1 cellular context compared by ENCODE assay signal in the genomic region with DNA sequence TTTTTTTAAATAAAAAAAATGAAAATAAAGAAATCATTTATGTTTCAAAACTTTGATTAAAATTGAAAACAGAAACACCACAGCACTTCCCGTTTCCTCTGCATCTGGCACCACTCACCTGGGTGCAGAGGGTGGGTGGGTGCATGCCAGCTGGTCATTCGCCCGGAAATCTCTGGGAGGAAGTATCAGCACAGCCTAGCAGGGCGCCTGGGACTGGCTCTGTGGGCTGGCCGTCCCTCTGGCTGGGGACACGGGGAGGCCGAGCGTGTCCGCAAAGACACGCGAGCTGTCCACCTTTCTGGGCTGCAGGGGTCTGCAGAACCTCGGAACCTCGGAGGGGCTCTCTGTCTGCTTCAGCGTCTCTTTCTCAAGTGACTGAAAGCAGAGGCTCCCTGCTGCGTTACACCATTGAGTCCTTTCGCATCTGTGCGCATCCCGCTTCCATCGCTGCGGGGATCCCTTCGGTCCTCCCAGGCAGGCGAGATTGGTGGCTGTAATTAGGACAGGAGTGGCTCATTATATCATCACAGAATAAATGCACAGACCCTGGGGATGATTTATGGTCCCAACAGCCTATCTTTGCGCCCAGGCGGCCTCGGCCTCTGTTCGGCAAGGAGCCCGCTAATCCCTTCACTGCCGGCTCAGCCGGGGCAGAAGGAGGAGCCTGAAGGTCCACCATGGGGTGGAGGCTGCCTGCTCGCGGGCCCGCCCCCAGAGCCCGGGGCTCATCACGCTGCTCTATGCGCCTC.
TF ChIP-seq lines count a peak whose summit lies in the region.

No MANE protein-coding gene starts in this region.

TF ChIP-seq in K562, 482 proteins besides CTCF, POLR2A, EP300 and RAD21 (continued from another document and continues in another):
- TF ChIP-seq, protein P1, sequence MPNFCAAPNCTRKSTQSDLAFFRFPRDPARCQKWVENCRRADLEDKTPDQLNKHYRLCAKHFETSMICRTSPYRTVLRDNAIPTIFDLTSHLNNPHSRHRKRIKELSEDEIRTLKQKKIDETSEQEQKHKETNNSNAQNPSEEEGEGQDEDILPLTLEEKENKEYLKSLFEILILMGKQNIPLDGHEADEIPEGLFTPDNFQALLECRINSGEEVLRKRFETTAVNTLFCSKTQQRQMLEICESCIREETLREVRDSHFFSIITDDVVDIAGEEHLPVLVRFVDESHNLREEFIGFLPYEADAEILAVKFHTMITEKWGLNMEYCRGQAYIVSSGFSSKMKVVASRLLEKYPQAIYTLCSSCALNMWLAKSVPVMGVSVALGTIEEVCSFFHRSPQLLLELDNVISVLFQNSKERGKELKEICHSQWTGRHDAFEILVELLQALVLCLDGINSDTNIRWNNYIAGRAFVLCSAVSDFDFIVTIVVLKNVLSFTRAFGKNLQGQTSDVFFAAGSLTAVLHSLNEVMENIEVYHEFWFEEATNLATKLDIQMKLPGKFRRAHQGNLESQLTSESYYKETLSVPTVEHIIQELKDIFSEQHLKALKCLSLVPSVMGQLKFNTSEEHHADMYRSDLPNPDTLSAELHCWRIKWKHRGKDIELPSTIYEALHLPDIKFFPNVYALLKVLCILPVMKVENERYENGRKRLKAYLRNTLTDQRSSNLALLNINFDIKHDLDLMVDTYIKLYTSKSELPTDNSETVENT (CRISPR knock-in tag; IDR thresholded peaks at IDR 0.05): no peak
- TF ChIP-seq, protein P2, sequence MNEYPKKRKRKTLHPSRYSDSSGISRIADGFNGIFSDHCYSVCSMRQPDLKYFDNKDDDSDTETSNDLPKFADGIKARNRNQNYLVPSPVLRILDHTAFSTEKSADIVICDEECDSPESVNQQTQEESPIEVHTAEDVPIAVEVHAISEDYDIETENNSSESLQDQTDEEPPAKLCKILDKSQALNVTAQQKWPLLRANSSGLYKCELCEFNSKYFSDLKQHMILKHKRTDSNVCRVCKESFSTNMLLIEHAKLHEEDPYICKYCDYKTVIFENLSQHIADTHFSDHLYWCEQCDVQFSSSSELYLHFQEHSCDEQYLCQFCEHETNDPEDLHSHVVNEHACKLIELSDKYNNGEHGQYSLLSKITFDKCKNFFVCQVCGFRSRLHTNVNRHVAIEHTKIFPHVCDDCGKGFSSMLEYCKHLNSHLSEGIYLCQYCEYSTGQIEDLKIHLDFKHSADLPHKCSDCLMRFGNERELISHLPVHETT (CRISPR knock-in tag; conservative IDR thresholded peaks at IDR 0.05 in 1 of 2, IDR thresholded peaks at IDR 0.05 in 1 of 2): no peak
- TF ChIP-seq HOXB6 (CRISPR knock-in tag; IDR thresholded peaks at IDR 0.05; ENCODE audit: borderline replicate concordance) (no peak), PML (IDR thresholded peaks at IDR 0.05; ENCODE audit: low read length) (peak; percentile 66; the same call in 1 of the 2 replicates), JUN (IDR thresholded peaks at IDR 0.05; ENCODE audit: borderline replicate concordance, low read depth, low read length) (no peak), JUN (CRISPR knock-in tag; IDR thresholded peaks at IDR 0.05; ENCODE audit: borderline replicate concordance) (no peak), MBD2 (IDR thresholded peaks at IDR 0.05; ENCODE audit: borderline replicate concordance, low read depth) (peak; percentile 57; the same call in 1 of the 2 replicates), CREB1 (IDR thresholded peaks at IDR 0.05) (0 out of 2 replicates have a peak, but pooled peaks have one; percentile 26), CREB1 (CRISPR knock-in tag; IDR thresholded peaks at IDR 0.05) (no peak), TARDBP (IDR thresholded peaks at IDR 0.05) (peak; percentile 37; the same call in 1 of the 2 replicates), NFRKB (IDR thresholded peaks at IDR 0.05; ENCODE audit: low read depth) (no peak), ZNF551 (CRISPR knock-in tag; IDR thresholded peaks at IDR 0.05) (no peak), CCNT2 (IDR thresholded peaks at IDR 0.05; ENCODE audit: borderline replicate concordance, extremely low read depth, insufficient read length, low read depth, low read length) (peak; percentile 68), TCF7L2 (IDR thresholded peaks at IDR 0.05; ENCODE audit: low read depth, low read length) (no peak), ZNF699 (CRISPR knock-in tag; IDR thresholded peaks at IDR 0.05; ENCODE audit: insufficient replicate concordance) (no peak), PURB (CRISPR knock-in tag; IDR thresholded peaks at IDR 0.05; ENCODE audit: low read depth) (no peak), ELF1 (tag; IDR thresholded peaks at IDR 0.05) (no peak), ZNF766 (CRISPR knock-in tag; conservative IDR thresholded peaks at IDR 0.05) (no peak), SREBF1 (IDR thresholded peaks at IDR 0.05; ENCODE audit: borderline replicate concordance, low read depth, low read length) (no peak), MAFF (IDR thresholded peaks at IDR 0.05; ENCODE audit: low read length) (no peak), L3MBTL2 (IDR thresholded peaks at IDR 0.05) (no peak; the same call in 1 of the 2 replicates), ZNF707 (CRISPR knock-in tag; conservative IDR thresholded peaks at IDR 0.05) (no peak), ZNF384 (IDR thresholded peaks at IDR 0.05; ENCODE audit: low read depth, low read length) (0 out of 2 replicates have a peak, but pooled peaks have one; percentile 19)
- TF ChIP-seq, protein P3, sequence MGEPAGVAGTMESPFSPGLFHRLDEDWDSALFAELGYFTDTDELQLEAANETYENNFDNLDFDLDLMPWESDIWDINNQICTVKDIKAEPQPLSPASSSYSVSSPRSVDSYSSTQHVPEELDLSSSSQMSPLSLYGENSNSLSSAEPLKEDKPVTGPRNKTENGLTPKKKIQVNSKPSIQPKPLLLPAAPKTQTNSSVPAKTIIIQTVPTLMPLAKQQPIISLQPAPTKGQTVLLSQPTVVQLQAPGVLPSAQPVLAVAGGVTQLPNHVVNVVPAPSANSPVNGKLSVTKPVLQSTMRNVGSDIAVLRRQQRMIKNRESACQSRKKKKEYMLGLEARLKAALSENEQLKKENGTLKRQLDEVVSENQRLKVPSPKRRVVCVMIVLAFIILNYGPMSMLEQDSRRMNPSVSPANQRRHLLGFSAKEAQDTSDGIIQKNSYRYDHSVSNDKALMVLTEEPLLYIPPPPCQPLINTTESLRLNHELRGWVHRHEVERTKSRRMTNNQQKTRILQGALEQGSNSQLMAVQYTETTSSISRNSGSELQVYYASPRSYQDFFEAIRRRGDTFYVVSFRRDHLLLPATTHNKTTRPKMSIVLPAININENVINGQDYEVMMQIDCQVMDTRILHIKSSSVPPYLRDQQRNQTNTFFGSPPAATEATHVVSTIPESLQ (CRISPR knock-in tag; IDR thresholded peaks at IDR 0.05): no peak
- TF ChIP-seq, protein P4, sequence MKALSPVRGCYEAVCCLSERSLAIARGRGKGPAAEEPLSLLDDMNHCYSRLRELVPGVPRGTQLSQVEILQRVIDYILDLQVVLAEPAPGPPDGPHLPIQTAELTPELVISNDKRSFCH (CRISPR knock-in tag; IDR thresholded peaks at IDR 0.05): no peak
- TF ChIP-seq, protein P4 (tag; IDR thresholded peaks at IDR 0.05): no peak
- TF ChIP-seq, protein P5, sequence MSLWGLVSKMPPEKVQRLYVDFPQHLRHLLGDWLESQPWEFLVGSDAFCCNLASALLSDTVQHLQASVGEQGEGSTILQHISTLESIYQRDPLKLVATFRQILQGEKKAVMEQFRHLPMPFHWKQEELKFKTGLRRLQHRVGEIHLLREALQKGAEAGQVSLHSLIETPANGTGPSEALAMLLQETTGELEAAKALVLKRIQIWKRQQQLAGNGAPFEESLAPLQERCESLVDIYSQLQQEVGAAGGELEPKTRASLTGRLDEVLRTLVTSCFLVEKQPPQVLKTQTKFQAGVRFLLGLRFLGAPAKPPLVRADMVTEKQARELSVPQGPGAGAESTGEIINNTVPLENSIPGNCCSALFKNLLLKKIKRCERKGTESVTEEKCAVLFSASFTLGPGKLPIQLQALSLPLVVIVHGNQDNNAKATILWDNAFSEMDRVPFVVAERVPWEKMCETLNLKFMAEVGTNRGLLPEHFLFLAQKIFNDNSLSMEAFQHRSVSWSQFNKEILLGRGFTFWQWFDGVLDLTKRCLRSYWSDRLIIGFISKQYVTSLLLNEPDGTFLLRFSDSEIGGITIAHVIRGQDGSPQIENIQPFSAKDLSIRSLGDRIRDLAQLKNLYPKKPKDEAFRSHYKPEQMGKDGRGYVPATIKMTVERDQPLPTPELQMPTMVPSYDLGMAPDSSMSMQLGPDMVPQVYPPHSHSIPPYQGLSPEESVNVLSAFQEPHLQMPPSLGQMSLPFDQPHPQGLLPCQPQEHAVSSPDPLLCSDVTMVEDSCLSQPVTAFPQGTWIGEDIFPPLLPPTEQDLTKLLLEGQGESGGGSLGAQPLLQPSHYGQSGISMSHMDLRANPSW (CRISPR knock-in tag; IDR thresholded peaks at IDR 0.05): no peak
- TF ChIP-seq, protein P6, sequence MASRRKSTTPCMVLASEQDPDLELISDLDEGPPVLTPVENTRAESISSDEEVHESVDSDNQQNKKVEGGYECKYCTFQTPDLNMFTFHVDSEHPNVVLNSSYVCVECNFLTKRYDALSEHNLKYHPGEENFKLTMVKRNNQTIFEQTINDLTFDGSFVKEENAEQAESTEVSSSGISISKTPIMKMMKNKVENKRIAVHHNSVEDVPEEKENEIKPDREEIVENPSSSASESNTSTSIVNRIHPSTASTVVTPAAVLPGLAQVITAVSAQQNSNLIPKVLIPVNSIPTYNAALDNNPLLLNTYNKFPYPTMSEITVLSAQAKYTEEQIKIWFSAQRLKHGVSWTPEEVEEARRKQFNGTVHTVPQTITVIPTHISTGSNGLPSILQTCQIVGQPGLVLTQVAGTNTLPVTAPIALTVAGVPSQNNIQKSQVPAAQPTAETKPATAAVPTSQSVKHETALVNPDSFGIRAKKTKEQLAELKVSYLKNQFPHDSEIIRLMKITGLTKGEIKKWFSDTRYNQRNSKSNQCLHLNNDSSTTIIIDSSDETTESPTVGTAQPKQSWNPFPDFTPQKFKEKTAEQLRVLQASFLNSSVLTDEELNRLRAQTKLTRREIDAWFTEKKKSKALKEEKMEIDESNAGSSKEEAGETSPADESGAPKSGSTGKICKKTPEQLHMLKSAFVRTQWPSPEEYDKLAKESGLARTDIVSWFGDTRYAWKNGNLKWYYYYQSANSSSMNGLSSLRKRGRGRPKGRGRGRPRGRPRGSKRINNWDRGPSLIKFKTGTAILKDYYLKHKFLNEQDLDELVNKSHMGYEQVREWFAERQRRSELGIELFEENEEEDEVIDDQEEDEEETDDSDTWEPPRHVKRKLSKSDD (conservative IDR thresholded peaks at IDR 0.05; ENCODE audit: low read length): no peak
- TF ChIP-seq, protein P7, sequence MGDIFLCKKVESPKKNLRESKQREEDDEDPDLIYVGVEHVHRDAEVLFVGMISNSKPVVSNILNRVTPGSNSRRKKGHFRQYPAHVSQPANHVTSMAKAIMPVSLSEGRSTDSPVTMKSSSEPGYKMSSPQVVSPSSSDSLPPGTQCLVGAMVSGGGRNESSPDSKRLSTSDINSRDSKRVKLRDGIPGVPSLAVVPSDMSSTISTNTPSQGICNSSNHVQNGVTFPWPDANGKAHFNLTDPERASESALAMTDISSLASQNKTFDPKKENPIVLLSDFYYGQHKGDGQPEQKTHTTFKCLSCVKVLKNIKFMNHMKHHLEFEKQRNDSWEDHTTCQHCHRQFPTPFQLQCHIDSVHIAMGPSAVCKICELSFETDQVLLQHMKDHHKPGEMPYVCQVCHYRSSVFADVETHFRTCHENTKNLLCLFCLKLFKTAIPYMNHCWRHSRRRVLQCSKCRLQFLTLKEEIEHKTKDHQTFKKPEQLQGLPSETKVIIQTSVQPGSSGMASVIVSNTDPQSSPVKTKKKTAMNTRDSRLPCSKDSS (IDR thresholded peaks at IDR 0.05; ENCODE audit: low read depth, partially characterized antibody): no peak
- TF ChIP-seq, protein P8, sequence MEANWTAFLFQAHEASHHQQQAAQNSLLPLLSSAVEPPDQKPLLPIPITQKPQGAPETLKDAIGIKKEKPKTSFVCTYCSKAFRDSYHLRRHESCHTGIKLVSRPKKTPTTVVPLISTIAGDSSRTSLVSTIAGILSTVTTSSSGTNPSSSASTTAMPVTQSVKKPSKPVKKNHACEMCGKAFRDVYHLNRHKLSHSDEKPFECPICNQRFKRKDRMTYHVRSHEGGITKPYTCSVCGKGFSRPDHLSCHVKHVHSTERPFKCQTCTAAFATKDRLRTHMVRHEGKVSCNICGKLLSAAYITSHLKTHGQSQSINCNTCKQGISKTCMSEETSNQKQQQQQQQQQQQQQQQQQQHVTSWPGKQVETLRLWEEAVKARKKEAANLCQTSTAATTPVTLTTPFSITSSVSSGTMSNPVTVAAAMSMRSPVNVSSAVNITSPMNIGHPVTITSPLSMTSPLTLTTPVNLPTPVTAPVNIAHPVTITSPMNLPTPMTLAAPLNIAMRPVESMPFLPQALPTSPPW (CRISPR knock-in tag; IDR thresholded peaks at IDR 0.05): peak; percentile 22; the same call in 1 of the 2 replicates
- TF ChIP-seq, protein P9, sequence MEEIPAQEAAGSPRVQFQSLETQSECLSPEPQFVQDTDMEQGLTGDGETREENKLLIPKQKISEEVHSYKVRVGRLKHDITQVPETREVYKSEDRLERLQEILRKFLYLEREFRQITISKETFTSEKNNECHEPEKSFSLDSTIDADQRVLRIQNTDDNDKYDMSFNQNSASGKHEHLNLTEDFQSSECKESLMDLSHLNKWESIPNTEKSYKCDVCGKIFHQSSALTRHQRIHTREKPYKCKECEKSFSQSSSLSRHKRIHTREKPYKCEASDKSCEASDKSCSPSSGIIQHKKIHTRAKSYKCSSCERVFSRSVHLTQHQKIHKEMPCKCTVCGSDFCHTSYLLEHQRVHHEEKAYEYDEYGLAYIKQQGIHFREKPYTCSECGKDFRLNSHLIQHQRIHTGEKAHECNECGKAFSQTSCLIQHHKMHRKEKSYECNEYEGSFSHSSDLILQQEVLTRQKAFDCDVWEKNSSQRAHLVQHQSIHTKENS (CRISPR knock-in tag; IDR thresholded peaks at IDR 0.05): no peak
- TF ChIP-seq, protein P10, sequence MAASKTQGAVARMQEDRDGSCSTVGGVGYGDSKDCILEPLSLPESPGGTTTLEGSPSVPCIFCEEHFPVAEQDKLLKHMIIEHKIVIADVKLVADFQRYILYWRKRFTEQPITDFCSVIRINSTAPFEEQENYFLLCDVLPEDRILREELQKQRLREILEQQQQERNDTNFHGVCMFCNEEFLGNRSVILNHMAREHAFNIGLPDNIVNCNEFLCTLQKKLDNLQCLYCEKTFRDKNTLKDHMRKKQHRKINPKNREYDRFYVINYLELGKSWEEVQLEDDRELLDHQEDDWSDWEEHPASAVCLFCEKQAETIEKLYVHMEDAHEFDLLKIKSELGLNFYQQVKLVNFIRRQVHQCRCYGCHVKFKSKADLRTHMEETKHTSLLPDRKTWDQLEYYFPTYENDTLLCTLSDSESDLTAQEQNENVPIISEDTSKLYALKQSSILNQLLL (CRISPR knock-in tag; IDR thresholded peaks at IDR 0.05; ENCODE audit: borderline replicate concordance): no peak
- TF ChIP-seq, protein P11, sequence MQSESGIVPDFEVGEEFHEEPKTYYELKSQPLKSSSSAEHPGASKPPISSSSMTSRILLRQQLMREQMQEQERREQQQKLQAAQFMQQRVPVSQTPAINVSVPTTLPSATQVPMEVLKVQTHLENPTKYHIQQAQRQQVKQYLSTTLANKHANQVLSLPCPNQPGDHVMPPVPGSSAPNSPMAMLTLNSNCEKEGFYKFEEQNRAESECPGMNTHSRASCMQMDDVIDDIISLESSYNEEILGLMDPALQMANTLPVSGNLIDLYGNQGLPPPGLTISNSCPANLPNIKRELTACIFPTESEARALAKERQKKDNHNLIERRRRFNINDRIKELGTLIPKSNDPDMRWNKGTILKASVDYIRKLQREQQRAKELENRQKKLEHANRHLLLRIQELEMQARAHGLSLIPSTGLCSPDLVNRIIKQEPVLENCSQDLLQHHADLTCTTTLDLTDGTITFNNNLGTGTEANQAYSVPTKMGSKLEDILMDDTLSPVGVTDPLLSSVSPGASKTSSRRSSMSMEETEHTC (IDR thresholded peaks at IDR 0.05): no peak
